11 cellular contexts compared by ENCODE assay signal in genomic region chr16:2158262-2158638, GRCh38. TPM values are rescaled to one million over a fixed set of nuclear protein-coding genes. Genes with fewer than 3 reads are reported as not detected.
DNase-seq lines count a peak whose midpoint lies in the region; ATAC-seq and TF ChIP-seq lines count a peak whose summit lies in the region.
"Had no signal": no experiment of that assay in that cellular context is flagged by ENCODE, and none has a peak within 500 bp of the region (broad histone marks: within the 10 kb centered on the region; RNA-seq: fewer than 3 reads in every experiment).

No MANE protein-coding gene starts in this region.

- peak overlapping the region; percentile 88 for H3K27ac ChIP-seq in BLaER1
- peak overlapping the region in 3 of 4 donors; percentile 78 to 92 (median 82) for H3K27ac ChIP-seq in Peyer's patch
- H3K27ac ChIP-seq in esophagus squamous epithelium: peak overlapping the region; percentile 92 to 98 (median 95)
- H3K27ac ChIP-seq in psoas muscle: no peak overlapping the region

- no peaks in the 10 kb centered on the region for H3K27me3 ChIP-seq in BLaER1
- no peaks in the 10 kb centered on the region for H3K27me3 ChIP-seq in Peyer's patch
- H3K27me3 ChIP-seq in esophagus squamous epithelium: no peaks in the 10 kb centered on the region
- no peaks in the 10 kb centered on the region for H3K27me3 ChIP-seq in psoas muscle (ENCODE audit: insufficient read depth in 3 of 3, low read length in 2 of 3)

- 61 to 73% methylated on average over 8 to 12 of the region's 15 CpGs for WGBS in esophagus squamous epithelium, 2 donors
- WGBS in psoas muscle, 3 donors: 85 to 88% (median 87%) methylated on average over 14 to 15 of the region's 15 CpGs

- TF ChIP-seq POLR2A in Peyer's patch (IDR thresholded peaks at IDR 0.05): no peak
- no peak for TF ChIP-seq POLR2A in esophagus squamous epithelium (IDR thresholded peaks at IDR 0.05)

- intact Hi-C loops in esophagus squamous epithelium (cut with DNase I): no loop called here
- intact Hi-C loops in psoas muscle (cut with DNase I): loop anchor here in 1 of 2 donors (5.0 kb wide), 3 partner anchors 49 to 329 kb away; partner anchors contain the start of genes ECI1 and MLST8

- H3K4me3 ChIP-seq in BLaER1 (peak overlapping the region; percentile 67), Peyer's patch (no peak overlapping the region), esophagus squamous epithelium (peak overlapping the region in 1 of 4 donors; percentile 91), psoas muscle (peak overlapping the region; percentile 80)

- DNase-seq in Peyer's patch (no peak), esophagus squamous epithelium (lab: John Stamatoyannopoulos, UW) (no peak), psoas muscle (no peak), NCI-H2227 (lab: John Stamatoyannopoulos, UW; ENCODE audit: unreplicated experiment) (no peak)
- no peak for DNase-seq in activated effector memory CD4-positive, alpha-beta T cell treated with anti-CD3 and anti-CD28 coated beads, Interleukin-2, amount 50 U/mL, for 16 hours
- DNase-seq: activated CD4-positive, alpha-beta T cell treated with anti-CD3 and anti-CD28 coated beads for 1 hour; activated naive CD4-positive, alpha-beta T cell treated with anti-CD3 and anti-CD28 coated beads for 36 hours; CD4-positive, CD25-positive, alpha-beta regulatory T cell had no signal

- ATAC-seq in psoas muscle: no peak
- no peak for ATAC-seq in GM18511 (IDR thresholded peaks at IDR 0.05; ENCODE audit: unreplicated experiment)
- no peak for ATAC-seq in HG02870 (IDR thresholded peaks at IDR 0.05; ENCODE audit: unreplicated experiment)

- peaks cover 88% of the 10 kb centered on the region for H4K20me1 ChIP-seq in BLaER1

- H3K9me3 ChIP-seq in BLaER1 (peaks cover 3% of the 10 kb centered on the region; the same call in 1 of the 2 replicates), Peyer's patch (no peaks in the 10 kb centered on the region), esophagus squamous epithelium (no peaks in the 10 kb centered on the region), psoas muscle (no peaks in the 10 kb centered on the region)

- no peak for TF ChIP-seq CTCF in Peyer's patch (IDR thresholded peaks at IDR 0.05)
- TF ChIP-seq CTCF in esophagus squamous epithelium (IDR thresholded peaks at IDR 0.05): no peak
- no peak for TF ChIP-seq CTCF in psoas muscle (IDR thresholded peaks at IDR 0.05)

- H3K9ac ChIP-seq in BLaER1: peak overlapping the region; percentile 92

- H3K36me3 ChIP-seq in BLaER1 (peaks cover 36% of the 10 kb centered on the region), Peyer's patch (no peaks in the 10 kb centered on the region), esophagus squamous epithelium (peaks cover 0 to 10% (median 0%) of the 10 kb centered on the region in 3 donors), psoas muscle (ENCODE audit: insufficient read depth in 1 of 2, low read depth in 1 of 2) (peaks cover 0 to 11% of the 10 kb centered on the region in 2 donors)

- H3K4me1 ChIP-seq in BLaER1 (peaks cover 65% of the 10 kb centered on the region), Peyer's patch (peaks cover 14 to 82% (median 29%) of the 10 kb centered on the region in 4 donors), esophagus squamous epithelium (peaks cover 81 to 91% (median 82%) of the 10 kb centered on the region in 3 donors), psoas muscle (peaks cover 46% of the 10 kb centered on the region)

- H3K4me2 ChIP-seq in BLaER1: peak overlapping the region; percentile 98

RNA-seq across cellular contexts. Expression of gene TRAF7, which starts 2.7 kb away (rescaled TPM):
- total RNA-seq in Peyer's patch: 100 to 1,000 TPM in 1 of 4 donors, 10 to 100 TPM in 3; 51.2 to 120 (median 79.3) TPM
- 10 to 100 TPM; 46.9 to 79.6 (median 73.2) TPM for total RNA-seq in esophagus squamous epithelium
- total RNA-seq in psoas muscle: 10 to 100 TPM; 15.6 to 47.5 (median 38.9) TPM
- polyA plus RNA-seq in psoas muscle: 10 to 100 TPM; 20.8 to 39.1 (median 27.3) TPM

RNA-seq across cellular contexts. Expression of gene RAB26, which starts 9.8 kb away (rescaled TPM):
- 10 to 100 TPM; 17.9 to 33.8 (median 24.3) TPM for total RNA-seq in Peyer's patch
- total RNA-seq in esophagus squamous epithelium: 1 to 10 TPM in 2 of 4 donors, under 1 TPM in 2; 0.26 to 4.2 (median 0.99) TPM
- 1 to 10 TPM in 1 of 4 donors, under 1 TPM in 3; 0.32 to 1.7 (median 0.83) TPM for total RNA-seq in psoas muscle
- polyA plus RNA-seq in psoas muscle: under 1 TPM; 0.17 to 0.31 (median 0.21) TPM
- total RNA-seq: activated naive CD4-positive, alpha-beta T cell treated with anti-CD3 and anti-CD28 coated beads for 36 hours; CD4-positive, CD25-positive, alpha-beta regulatory T cell had no signal

RNA-seq across cellular contexts. Expression of gene PKD1, which starts 22.6 kb away (rescaled TPM):
- total RNA-seq in Peyer's patch (100 to 1,000 TPM in 3 of 4 donors, 10 to 100 TPM in 1; 64.6 to 305 (median 188) TPM), esophagus squamous epithelium (100 to 1,000 TPM in 1 of 4 donors, 10 to 100 TPM in 3; 34.1 to 123 (median 64.1) TPM), psoas muscle (100 to 1,000 TPM in 1 of 4 donors, 10 to 100 TPM in 3; 59.1 to 123 (median 86.0) TPM)
- polyA plus RNA-seq in psoas muscle: 10 to 100 TPM; 33.9 to 93.3 (median 58.4) TPM

RNA-seq across cellular contexts. Expression of gene CASKIN1, which starts 38.2 kb away (rescaled TPM):
- total RNA-seq in Peyer's patch (not detected), esophagus squamous epithelium (under 1 TPM in 2 of 4 donors, not detected in 2; 0.04 to 0.38 TPM), psoas muscle (1 to 10 TPM in 1 of 4 donors, under 1 TPM in 3; 0.63 to 1.0 (median 0.76) TPM)
- polyA plus RNA-seq in psoas muscle: under 1 TPM; 0.32 to 0.45 (median 0.43) TPM
- total RNA-seq: CD4-positive, CD25-positive, alpha-beta regulatory T cell had no signal
- polyA plus RNA-seq: CD4-positive, CD25-positive, alpha-beta regulatory T cell had no signal

RNA-seq across cellular contexts. Expression of gene MLST8, which starts 47.0 kb away (rescaled TPM):
- total RNA-seq in Peyer's patch: 10 to 100 TPM; 45.7 to 95.7 (median 69.4) TPM
- 10 to 100 TPM; 33.1 to 48.8 (median 42.8) TPM for total RNA-seq in esophagus squamous epithelium
- 10 to 100 TPM; 18.8 to 35.0 (median 28.7) TPM for total RNA-seq in psoas muscle
- polyA plus RNA-seq in psoas muscle: 10 to 100 TPM; 58.1 to 60.5 (median 59.7) TPM

Comparison
In these comparisons a context has a peak if more than half of its experiments do, and no peak if none do; other contexts are left out.
1. H3K4me3 ChIP-seq: peak in BLaER1 (single experiment) and psoas muscle (single experiment); none in Peyer's patch (0 of 4).